Comparison of ENCODE assay signal across 24 cellular contexts in genomic region chr1:174809755-174810280, GRCh38.
DNase-seq lines count a peak whose midpoint lies in the region; ATAC-seq and TF ChIP-seq lines count a peak whose summit lies in the region.
"Had no signal": no experiment of that assay in that cellular context is flagged by ENCODE, and none has a peak within 500 bp of the region (broad histone marks: within the 10 kb centered on the region; RNA-seq: fewer than 3 reads in every experiment).

No MANE protein-coding gene starts in this region.

- H3K36me3 ChIP-seq in smooth muscle cell (ENCODE audit: low read depth) (no peaks in the 10 kb centered on the region), mesendoderm (ENCODE audit: control insufficient read depth, insufficient read depth, low read length) (no peaks in the 10 kb centered on the region)

- H2BK120ac ChIP-seq in mesendoderm (ENCODE audit: low read depth, low read length): no peak overlapping the region

- H3K27me3 Mint-ChIP-seq in activated CD4-positive, alpha-beta memory T cell treated with anti-CD3 and anti-CD28 coated beads for 36 hours: no peaks in the 10 kb centered on the region
- no peaks in the 10 kb centered on the region for H3K27me3 Mint-ChIP-seq in activated CD4-positive, alpha-beta memory T cell treated with anti-CD3 and anti-CD28 coated beads, Interleukin-2, amount 10 ng/mL, durations not matched to agents 7 days and 5 days
- H3K27me3 Mint-ChIP-seq in activated B cell treated with CpG ODN at 0.5 μM for 24 hours (no peaks in the 10 kb centered on the region), WTC11 (ENCODE audit: low read depth) (no peaks in the 10 kb centered on the region)
- H3K27me3 Mint-ChIP-seq: activated CD8-positive, alpha-beta memory T cell treated with anti-CD3 and anti-CD28 coated beads, Interleukin-2, amount 10 ng/mL, durations not matched to agents 7 days and 5 days; B cell had no signal

- H3K9me3 ChIP-seq in smooth muscle cell (replicated peaks; ENCODE audit: low read depth): no peaks in the 10 kb centered on the region
- H3K9me3 ChIP-seq: body of pancreas had no signal

- H3K4me1 ChIP-seq in smooth muscle cell (ENCODE audit: low read depth): no peaks in the 10 kb centered on the region
- H3K4me1 ChIP-seq in mesendoderm (ENCODE audit: control insufficient read depth, low read depth, low read length): peaks cover 2% of the 10 kb centered on the region
- H3K4me1 ChIP-seq: body of pancreas had no signal

- H3K23ac ChIP-seq in mesendoderm (ENCODE audit: low read length): no peak overlapping the region

- no peak overlapping the region for H3K4ac ChIP-seq in mesendoderm (ENCODE audit: low read depth, low read length)

- ATAC-seq in HG02973 (IDR thresholded peaks at IDR 0.05; ENCODE audit: unreplicated experiment) (peak; percentile 53), activated B cell treated with CpG ODN at 0.5 μM for 24 hours (ENCODE audit: low read depth) (no peak), WTC11 (no peak)
- ATAC-seq in stimulated activated effector memory CD8-positive, alpha-beta T cell treated with anti-CD3 and anti-CD28 coated beads, Interleukin-12 subunit alpha, Interleukin-12 subunit beta, amount 100 ng/mL, for 72 hours: peak; percentile 81
- ATAC-seq: activated CD8-positive, alpha-beta memory T cell treated with anti-CD3 and anti-CD28 coated beads, Interleukin-2, amount 10 ng/mL, durations not matched to agents 7 days and 5 days; body of pancreas; sciatic nerve had no signal

- no peak overlapping the region for H3K18ac ChIP-seq in mesendoderm (ENCODE audit: low read length)

- no peak overlapping the region for H3K9ac ChIP-seq in smooth muscle cell (ENCODE audit: low read depth)
- H3K9ac ChIP-seq in mesendoderm (ENCODE audit: low read length): no peak overlapping the region
- H3K9ac ChIP-seq: GM23248 had no signal

- no peak overlapping the region for H4K8ac ChIP-seq in mesendoderm (ENCODE audit: low read depth, low read length)

- no peak overlapping the region for H3K27ac ChIP-seq in smooth muscle cell (ENCODE audit: low read depth)
- no peak overlapping the region for H3K27ac ChIP-seq in mesendoderm (ENCODE audit: low read depth, low read length)
- H3K27ac ChIP-seq: body of pancreas, GM23248, HL-60, PC-9 had no signal

- no peaks in the 10 kb centered on the region for H4K20me1 ChIP-seq in smooth muscle cell (ENCODE audit: low read depth)

- H4K5ac ChIP-seq in mesendoderm (ENCODE audit: low read length): no peak overlapping the region

- DNase-seq in activated CD4-positive, alpha-beta memory T cell treated with anti-CD3 and anti-CD28 coated beads for 36 hours: no peak
- no peak for DNase-seq in activated CD4-positive, alpha-beta memory T cell treated with anti-CD3 and anti-CD28 coated beads, Interleukin-2, amount 10 ng/mL, durations not matched to agents 7 days and 5 days
- DNase-seq in activated B cell treated with CpG ODN at 0.5 μM for 24 hours (no peak), smooth muscle cell (lab: John Stamatoyannopoulos, UW; ENCODE audit: unreplicated experiment) (no peak), mesendoderm (no peak), WTC11 (ENCODE audit: low spot score) (no peak)
- DNase-seq in stimulated activated effector memory CD8-positive, alpha-beta T cell treated with anti-CD3 and anti-CD28 coated beads, Interleukin-12 subunit alpha, Interleukin-12 subunit beta, amount 100 ng/mL, for 72 hours (ENCODE audit: low spot score in 2 of 2): no peak
- DNase-seq: activated CD4-positive, CD25-positive, alpha-beta regulatory T cell treated with anti-CD3 and anti-CD28 coated beads, Interleukin-2, amount 50 U/mL, for 72 hours; activated CD8-positive, alpha-beta memory T cell treated with anti-CD3 and anti-CD28 coated beads, Interleukin-2, amount 10 ng/mL, durations not matched to agents 7 days and 5 days; activated effector memory CD4-positive, alpha-beta T cell treated with Interleukin-2 at 50 U/mL for 16 hours; body of pancreas; cerebellar nuclear complex; GM23248; NCI-H1694; NCI-H446; NCI-H82; PC-9; posterior cingulate gyrus; SHP77; trophoblast cell had no signal

- H3K79me2 ChIP-seq in smooth muscle cell (ENCODE audit: low read depth) (no peaks in the 10 kb centered on the region), mesendoderm (ENCODE audit: control insufficient read depth, insufficient read depth, low read length) (no peaks in the 10 kb centered on the region)

- H3K4me3 ChIP-seq in smooth muscle cell (no peak overlapping the region), mesendoderm (ENCODE audit: low read length) (no peak overlapping the region)
- H3K4me3 ChIP-seq: body of pancreas, GM23248, PC-9 had no signal

- H3K27me3 ChIP-seq in smooth muscle cell (ENCODE audit: low read depth) (no peaks in the 10 kb centered on the region), mesendoderm (ENCODE audit: insufficient read depth, low read length, poor library complexity) (no peaks in the 10 kb centered on the region)
- H3K27me3 ChIP-seq: body of pancreas had no signal

- intact Hi-C loops in activated CD4-positive, alpha-beta memory T cell treated with anti-CD3 and anti-CD28 coated beads for 36 hours (cut with micrococcal nuclease): no loop called here
- intact Hi-C loops in activated B cell treated with CpG ODN at 0.5 μM for 24 hours (cut with micrococcal nuclease): no loop called here

- H2AFZ ChIP-seq in smooth muscle cell (ENCODE audit: low read depth): no peak overlapping the region
- H2AFZ ChIP-seq: GM23248, PC-9 had no signal

- peaks cover 5% of the 10 kb centered on the region for H3K36me3 Mint-ChIP-seq in activated CD4-positive, alpha-beta memory T cell treated with anti-CD3 and anti-CD28 coated beads for 36 hours
- H3K36me3 Mint-ChIP-seq in activated CD4-positive, alpha-beta memory T cell treated with anti-CD3 and anti-CD28 coated beads, Interleukin-2, amount 10 ng/mL, durations not matched to agents 7 days and 5 days (ENCODE audit: low read depth): peaks cover 18% of the 10 kb centered on the region
- H3K36me3 Mint-ChIP-seq in activated B cell treated with CpG ODN at 0.5 μM for 24 hours (ENCODE audit: low read depth) (peaks cover 19% of the 10 kb centered on the region), WTC11 (no peaks in the 10 kb centered on the region)
- H3K36me3 Mint-ChIP-seq in stimulated activated effector memory CD8-positive, alpha-beta T cell treated with anti-CD3 and anti-CD28 coated beads, Interleukin-12 subunit alpha, Interleukin-12 subunit beta, amount 100 ng/mL, for 72 hours: peaks cover 8% of the 10 kb centered on the region

- H3K4me3 Mint-ChIP-seq in activated CD4-positive, alpha-beta memory T cell treated with anti-CD3 and anti-CD28 coated beads for 36 hours: no peak overlapping the region
- H3K4me3 Mint-ChIP-seq in activated CD4-positive, alpha-beta memory T cell treated with anti-CD3 and anti-CD28 coated beads, Interleukin-2, amount 10 ng/mL, durations not matched to agents 7 days and 5 days: no peak overlapping the region
- no peak overlapping the region for H3K4me3 Mint-ChIP-seq in activated B cell treated with CpG ODN at 0.5 μM for 24 hours
- no peak overlapping the region for H3K4me3 Mint-ChIP-seq in stimulated activated effector memory CD8-positive, alpha-beta T cell treated with anti-CD3 and anti-CD28 coated beads, Interleukin-12 subunit alpha, Interleukin-12 subunit beta, amount 100 ng/mL, for 72 hours
- no peak overlapping the region for H3K4me3 Mint-ChIP-seq in WTC11
- H3K4me3 Mint-ChIP-seq: activated CD8-positive, alpha-beta memory T cell treated with anti-CD3 and anti-CD28 coated beads, Interleukin-2, amount 10 ng/mL, durations not matched to agents 7 days and 5 days; B cell had no signal

- H3K79me1 ChIP-seq in mesendoderm (ENCODE audit: low read length): no peaks in the 10 kb centered on the region

- H3K56ac ChIP-seq in mesendoderm (ENCODE audit: low read length): no peak overlapping the region

- TF ChIP-seq CTCF in activated B cell treated with CpG ODN at 0.5 μM for 24 hours (IDR thresholded peaks at IDR 0.05) (no peak), smooth muscle cell (IDR thresholded peaks at IDR 0.05; ENCODE audit: borderline replicate concordance, insufficient read depth, poor library complexity, severe bottlenecking) (no peak), WTC11 (IDR thresholded peaks at IDR 0.05) (no peak)

- H2BK5ac ChIP-seq in mesendoderm (ENCODE audit: low read length): no peak overlapping the region

- H2BK15ac ChIP-seq in mesendoderm (replicated peaks; ENCODE audit: low read depth): no peak overlapping the region

- H3K27ac Mint-ChIP-seq in activated CD4-positive, alpha-beta memory T cell treated with anti-CD3 and anti-CD28 coated beads for 36 hours: peak overlapping the region; percentile 11
- H3K27ac Mint-ChIP-seq in activated CD4-positive, alpha-beta memory T cell treated with anti-CD3 and anti-CD28 coated beads, Interleukin-2, amount 10 ng/mL, durations not matched to agents 7 days and 5 days: no peak overlapping the region
- peak overlapping the region; percentile 1 for H3K27ac Mint-ChIP-seq in activated B cell treated with CpG ODN at 0.5 μM for 24 hours
- H3K27ac Mint-ChIP-seq in stimulated activated effector memory CD8-positive, alpha-beta T cell treated with anti-CD3 and anti-CD28 coated beads, Interleukin-12 subunit alpha, Interleukin-12 subunit beta, amount 100 ng/mL, for 72 hours: no peak overlapping the region
- no peak overlapping the region for H3K27ac Mint-ChIP-seq in WTC11
- H3K27ac Mint-ChIP-seq: activated CD8-positive, alpha-beta memory T cell treated with anti-CD3 and anti-CD28 coated beads, Interleukin-2, amount 10 ng/mL, durations not matched to agents 7 days and 5 days; B cell had no signal

- H3K9me3 Mint-ChIP-seq in activated CD4-positive, alpha-beta memory T cell treated with anti-CD3 and anti-CD28 coated beads for 36 hours: no peaks in the 10 kb centered on the region
- no peaks in the 10 kb centered on the region for H3K9me3 Mint-ChIP-seq in activated CD4-positive, alpha-beta memory T cell treated with anti-CD3 and anti-CD28 coated beads, Interleukin-2, amount 10 ng/mL, durations not matched to agents 7 days and 5 days
- no peaks in the 10 kb centered on the region for H3K9me3 Mint-ChIP-seq in activated B cell treated with CpG ODN at 0.5 μM for 24 hours
- H3K9me3 Mint-ChIP-seq in stimulated activated effector memory CD8-positive, alpha-beta T cell treated with anti-CD3 and anti-CD28 coated beads, Interleukin-12 subunit alpha, Interleukin-12 subunit beta, amount 100 ng/mL, for 72 hours: no peaks in the 10 kb centered on the region
- no peaks in the 10 kb centered on the region for H3K9me3 Mint-ChIP-seq in WTC11

- peaks cover 9% of the 10 kb centered on the region for H3K4me1 Mint-ChIP-seq in activated CD4-positive, alpha-beta memory T cell treated with anti-CD3 and anti-CD28 coated beads for 36 hours (ENCODE audit: low read depth)
- H3K4me1 Mint-ChIP-seq in activated CD4-positive, alpha-beta memory T cell treated with anti-CD3 and anti-CD28 coated beads, Interleukin-2, amount 10 ng/mL, durations not matched to agents 7 days and 5 days: peaks cover 7% of the 10 kb centered on the region
- peaks cover 16% of the 10 kb centered on the region for H3K4me1 Mint-ChIP-seq in activated B cell treated with CpG ODN at 0.5 μM for 24 hours
- peaks cover 24% of the 10 kb centered on the region for H3K4me1 Mint-ChIP-seq in stimulated activated effector memory CD8-positive, alpha-beta T cell treated with anti-CD3 and anti-CD28 coated beads, Interleukin-12 subunit alpha, Interleukin-12 subunit beta, amount 100 ng/mL, for 72 hours
- peaks cover 17% of the 10 kb centered on the region for H3K4me1 Mint-ChIP-seq in WTC11

- WGBS in smooth muscle cell (ENCODE audit: low lambda C conversion rate): 17% methylated on average over 2 of the region's 2 CpGs
- WGBS in mesendoderm (ENCODE audit: extremely low coverage, insufficient coverage, low lambda C conversion rate): no CpG with 5 or more reads among the region's 2 CpGs

- no peaks in the 10 kb centered on the region for H3F3A ChIP-seq in smooth muscle cell (ENCODE audit: low read depth)

- CTCF ChIA-PET in activated CD4-positive, alpha-beta memory T cell treated with anti-CD3 and anti-CD28 coated beads for 36 hours (lab: Charles Lee): interaction anchor here (0.7 to 0.9 kb wide), 3 partner anchors 12 to 220 kb away, joined by 3 to 4 read pairs (median 4); no protein-coding TSS in a partner anchor
- CTCF ChIA-PET in activated CD4-positive, alpha-beta memory T cell treated with anti-CD3 and anti-CD28 coated beads, Interleukin-2, amount 10 ng/mL, durations not matched to agents 7 days and 5 days (lab: Charles Lee): interaction anchor here (1.1 to 1.7 kb wide), 3 partner anchors 10 to 547 kb away, joined by 3 to 5 read pairs (median 3); no protein-coding TSS in a partner anchor
- CTCF ChIA-PET in activated B cell treated with CpG ODN at 0.5 μM for 24 hours (lab: Charles Lee): interaction anchor here (0.6 kb wide), 1 partner anchor 176 kb away, joined by 6 read pairs; no protein-coding TSS in a partner anchor
- CTCF ChIA-PET in WTC11 (lab: Charles Lee): interaction anchor here (0.8 to 1.2 kb wide), 2 partner anchors 10 to 173 kb away, joined by 3 to 5 read pairs; no protein-coding TSS in a partner anchor

- POLR2A ChIA-PET in activated CD4-positive, alpha-beta memory T cell treated with anti-CD3 and anti-CD28 coated beads for 36 hours (lab: Charles Lee): interaction anchor here (1.6 kb wide), 1 partner anchor 10 kb away, joined by 8 read pairs; no protein-coding TSS in a partner anchor
- POLR2A ChIA-PET in activated CD4-positive, alpha-beta memory T cell treated with anti-CD3 and anti-CD28 coated beads, Interleukin-2, amount 10 ng/mL, durations not matched to agents 7 days and 5 days (lab: Charles Lee): interaction anchor here (0.9 to 1.8 kb wide), 2 partner anchors 10 to 189 kb away, joined by 3 to 5 read pairs; no protein-coding TSS in a partner anchor
- POLR2A ChIA-PET in activated B cell treated with CpG ODN at 0.5 μM for 24 hours (lab: Charles Lee) (interaction anchor here (2.3 kb wide), 1 partner anchor 10 kb away, joined by 7 read pairs; no protein-coding TSS in a partner anchor), WTC11 (lab: Charles Lee) (interaction anchor here (1.2 kb wide), 1 partner anchor 10 kb away, joined by 6 read pairs; no protein-coding TSS in a partner anchor)

- H3K4me2 ChIP-seq in smooth muscle cell: no peak overlapping the region
- H3K4me2 ChIP-seq in mesendoderm (ENCODE audit: low read length): no peak overlapping the region
- H3K4me2 ChIP-seq: PC-9 had no signal

- H2AK5ac ChIP-seq in mesendoderm (ENCODE audit: low read length): no peak overlapping the region

Comparison
In these comparisons a context has a peak if more than half of its experiments do, and no peak if none do; other contexts are left out.
1. H3K27ac Mint-ChIP-seq: peak in activated CD4-positive, alpha-beta memory T cell treated with anti-CD3 and anti-CD28 coated beads for 36 hours (single experiment) and activated B cell treated with CpG ODN at 0.5 μM for 24 hours (single experiment); none in activated CD4-positive, alpha-beta memory T cell treated with anti-CD3 and anti-CD28 coated beads, Interleukin-2, amount 10 ng/mL, durations not matched to agents 7 days and 5 days (single experiment), stimulated activated effector memory CD8-positive, alpha-beta T cell treated with anti-CD3 and anti-CD28 coated beads, Interleukin-12 subunit alpha, Interleukin-12 subunit beta, amount 100 ng/mL, for 72 hours (single experiment) and WTC11 (single experiment).
2. ATAC-seq: peak in HG02973 (single experiment) and stimulated activated effector memory CD8-positive, alpha-beta T cell treated with anti-CD3 and anti-CD28 coated beads, Interleukin-12 subunit alpha, Interleukin-12 subunit beta, amount 100 ng/mL, for 72 hours (single experiment); none in activated B cell treated with CpG ODN at 0.5 μM for 24 hours (single experiment) and WTC11 (single experiment).